In genomic region chr15:32843211-32843907, GRCh38 we compare ENCODE assay signal across 19 cellular contexts.
A peak's percentile ranks its signal among the peaks of the same experiment; 100 is the strongest.
DNase-seq lines count a peak whose midpoint lies in the region; ATAC-seq and TF ChIP-seq lines count a peak whose summit lies in the region.
"Had no signal": no experiment of that assay in that cellular context is flagged by ENCODE, and none has a peak within 500 bp of the region (broad histone marks: within the 10 kb centered on the region; RNA-seq: fewer than 3 reads in every experiment).

No MANE protein-coding gene starts in this region.

- DNase-seq in AG08395 (ENCODE audit: low spot score), result peak; percentile 48
- peak; percentile 86 for DNase-seq in NCI-H526 treated with DMSO at 0.1 percent for 48 hours (lab: John Stamatoyannopoulos, UW)
- peak; percentile 61 to 62 for DNase-seq in foreskin fibroblast
- DNase-seq in activated naive CD4-positive, alpha-beta T cell treated with anti-CD3 and anti-CD28 coated beads, Interleukin-2, amount 10 ng/mL, durations not matched to agents 7 days and 5 days, result no peak
- DNase-seq in heart left ventricle, result no peak
- no peak for DNase-seq in RWPE1 (ENCODE audit: low spot score)
- DNase-seq: activated CD4-positive, alpha-beta T cell treated with anti-CD3 and anti-CD28 coated beads, Interleukin-2, amount 50 U/mL, for 1 hour; activated CD8-positive, alpha-beta memory T cell treated with anti-CD3 and anti-CD28 coated beads, Interleukin-2, amount 50 U/mL, for 4 hours; activated gamma-delta T cell; amygdala; H9; NCI-H510A; stimulated activated CD4-positive, alpha-beta T cell treated with anti-CD3 and anti-CD28 coated beads, Interleukin-4, amount 100 ng/mL, for 4 hours; uterus had no signal

- H3K36me3 ChIP-seq in HEK293 (ENCODE audit: control insufficient read depth in 2 of 2, insufficient read depth in 1 of 2, low read length in 2 of 2) (no peaks in the 10 kb centered on the region), heart left ventricle (no peaks in the 10 kb centered on the region)
- H3K36me3 ChIP-seq: cardiac muscle cell, uterus had no signal

- ATAC-seq in GM19035 (IDR thresholded peaks at IDR 0.05; ENCODE audit: unreplicated experiment) (no peak), heart left ventricle (no peak)

- H3K36me3 Mint-ChIP-seq in activated naive CD4-positive, alpha-beta T cell treated with anti-CD3 and anti-CD28 coated beads, Interleukin-2, amount 10 ng/mL, durations not matched to agents 7 days and 5 days, result no peaks in the 10 kb centered on the region

- H3K27ac ChIP-seq in HEK293 (ENCODE audit: extremely low read depth, low read depth, low read length) (no peak overlapping the region), heart left ventricle (no peak overlapping the region), RWPE1 (no peak overlapping the region)
- H3K27ac ChIP-seq: cardiac muscle cell, epithelial cell of prostate, uterus had no signal

- H3K27me3 ChIP-seq in heart left ventricle, result peaks cover 0 to 9% (median 0%) of the 10 kb centered on the region in 9 donors
- H3K27me3 ChIP-seq: cardiac muscle cell, uterus had no signal

- TF ChIP-seq CTCF in HEK293 (tag by site-specific recombination; IDR thresholded peaks at IDR 0.05) (no peak), foreskin fibroblast (IDR thresholded peaks at IDR 0.05; ENCODE audit: low read depth, low read length) (no peak), heart left ventricle (IDR thresholded peaks at IDR 0.05) (no peak), RWPE1 (conservative IDR thresholded peaks at IDR 0.05; ENCODE audit: low read depth) (no peak)

- intact Hi-C loops in heart left ventricle (cut with DNase I), result loop anchor here in 3 of 10 donors (5.0 to 10.0 kb wide), 3 partner anchors 111 to 154 kb away; no protein-coding TSS in a partner anchor

- 75 to 79% (median 79%) methylated on average over 8 of the region's 8 CpGs for WGBS in heart left ventricle, 4 donors

- no peaks in the 10 kb centered on the region for H3K4me1 Mint-ChIP-seq in activated naive CD4-positive, alpha-beta T cell treated with anti-CD3 and anti-CD28 coated beads, Interleukin-2, amount 10 ng/mL, durations not matched to agents 7 days and 5 days

- no peak overlapping the region for H3K27ac Mint-ChIP-seq in activated naive CD4-positive, alpha-beta T cell treated with anti-CD3 and anti-CD28 coated beads, Interleukin-2, amount 10 ng/mL, durations not matched to agents 7 days and 5 days
- H3K27ac Mint-ChIP-seq: H9, progenitor cell of endocrine pancreas had no signal

- no peaks in the 10 kb centered on the region for H3K9me3 Mint-ChIP-seq in activated naive CD4-positive, alpha-beta T cell treated with anti-CD3 and anti-CD28 coated beads, Interleukin-2, amount 10 ng/mL, durations not matched to agents 7 days and 5 days

- no peak for TF ChIP-seq POLR2A in heart left ventricle (IDR thresholded peaks at IDR 0.05)

- H3K4me3 ChIP-seq in HEK293 (ENCODE audit: low read depth, low read length), result no peak overlapping the region
- H3K4me3 ChIP-seq in foreskin fibroblast (ENCODE audit: low read depth in 1 of 2, low read length in 2 of 2), result no peak overlapping the region
- H3K4me3 ChIP-seq in heart left ventricle, result no peak overlapping the region
- H3K4me3 ChIP-seq: cardiac muscle cell, uterus had no signal

- H3K4me1 ChIP-seq in HEK293 (ENCODE audit: control insufficient read depth, insufficient read depth, low read length) (peaks cover 7% of the 10 kb centered on the region), heart left ventricle (no peaks in the 10 kb centered on the region)
- H3K4me1 ChIP-seq: uterus had no signal

- H3K9me3 ChIP-seq in HEK293 (ENCODE audit: control insufficient read depth, insufficient read depth, low read depth, low read length) (no peaks in the 10 kb centered on the region), heart left ventricle (no peaks in the 10 kb centered on the region)
- H3K9me3 ChIP-seq: uterus had no signal

- peaks cover 4% of the 10 kb centered on the region for H3K27me3 Mint-ChIP-seq in activated naive CD4-positive, alpha-beta T cell treated with anti-CD3 and anti-CD28 coated beads, Interleukin-2, amount 10 ng/mL, durations not matched to agents 7 days and 5 days

- no peak overlapping the region for H3K4me3 Mint-ChIP-seq in activated naive CD4-positive, alpha-beta T cell treated with anti-CD3 and anti-CD28 coated beads, Interleukin-2, amount 10 ng/mL, durations not matched to agents 7 days and 5 days
- H3K4me3 Mint-ChIP-seq: H9 had no signal

- CTCF ChIA-PET in HEK293 (lab: Yijun Ruan, JAX) (interaction anchor here (0.6 to 4.1 kb wide), 30 partner anchors 7 to 188 kb away, joined by 3 to 25 read pairs (median 5); no protein-coding TSS in a partner anchor), RWPE1 (lab: Yijun Ruan, JAX) (interaction anchor here (0.6 to 3.2 kb wide), 14 partner anchors 8 to 495 kb away, joined by 3 to 17 read pairs (median 6); no protein-coding TSS in a partner anchor)
- CTCF ChIA-PET in activated naive CD4-positive, alpha-beta T cell treated with anti-CD3 and anti-CD28 coated beads, Interleukin-2, amount 10 ng/mL, durations not matched to agents 7 days and 5 days (lab: Charles Lee), result interaction anchor here (0.8 to 1.5 kb wide), 5 partner anchors 13 to 181 kb away, joined by 3 to 4 read pairs (median 3); no protein-coding TSS in a partner anchor

- POLR2A ChIA-PET in HEK293 (lab: Yijun Ruan, JAX), result interaction anchor here (1.1 kb wide), 1 partner anchor 24 kb away, joined by 7 read pairs; no protein-coding TSS in a partner anchor
- POLR2A ChIA-PET in RWPE1 (lab: Yijun Ruan, JAX; ENCODE audit: low non-redundant PET), result no interaction called here

TF ChIP-seq in HEK293, 187 proteins besides CTCF, POLR2A, EP300 and RAD21:
- TF ChIP-seq IKZF3 (tag by site-specific recombination; IDR thresholded peaks at IDR 0.05), result 0 out of 2 replicates have a peak, but pooled peaks have one; percentile 24
- TF ChIP-seq SCRT1 (tag by site-specific recombination; IDR thresholded peaks at IDR 0.05; ENCODE audit: borderline replicate concordance), result no peak
- no peak for TF ChIP-seq ZNF701 (tag by site-specific recombination; IDR thresholded peaks at IDR 0.05)
- no peak for TF ChIP-seq ZNF169 (tag by site-specific recombination; IDR thresholded peaks at IDR 0.05)
- TF ChIP-seq OSR2 (tag by site-specific recombination; IDR thresholded peaks at IDR 0.05), result 0 out of 2 replicates have a peak, but pooled peaks have one; percentile 34
- no peak for TF ChIP-seq ZNF174 (tag by site-specific recombination; IDR thresholded peaks at IDR 0.05)
- TF ChIP-seq ZNF830 (tag by site-specific recombination; IDR thresholded peaks at IDR 0.05; ENCODE audit: low read depth), result no peak

Comparison
In these comparisons a context has a peak if more than half of its experiments do, and no peak if none do; other contexts are left out.
1. DNase-seq: peak in AG08395 (single experiment), NCI-H526 treated with DMSO at 0.1 percent for 48 hours (single experiment) and foreskin fibroblast (2 of 2); none in activated naive CD4-positive, alpha-beta T cell treated with anti-CD3 and anti-CD28 coated beads, Interleukin-2, amount 10 ng/mL, durations not matched to agents 7 days and 5 days (single experiment), heart left ventricle (0 of 5) and RWPE1 (single experiment).